Comparison of ENCODE assay signal across 7 cellular contexts in genomic region chr3:186514296-186515002, GRCh38. TPM values are rescaled to one million over a fixed set of nuclear protein-coding genes. Genes with fewer than 3 reads are reported as not detected.
DNase-seq lines count a peak whose midpoint lies in the region; ATAC-seq and TF ChIP-seq lines count a peak whose summit lies in the region.

No MANE protein-coding gene starts in this region.

- H3K9me3 Mint-ChIP-seq in naive thymus-derived CD8-positive, alpha-beta T cell = no peaks in the 10 kb centered on the region

- POLR2A ChIA-PET in naive thymus-derived CD8-positive, alpha-beta T cell (lab: Charles Lee) = no interaction called here

- TF ChIP-seq CTCF in astrocyte of the spinal cord (IDR thresholded peaks at IDR 0.05; ENCODE audit: low read depth, low read length) = peak; percentile 32

- H3K27me3 Mint-ChIP-seq in naive thymus-derived CD8-positive, alpha-beta T cell = no peaks in the 10 kb centered on the region

- peak overlapping the region in 9 of 10 donors; percentile 22 to 52 (median 44) for H3K27ac Mint-ChIP-seq in naive thymus-derived CD8-positive, alpha-beta T cell

- in situ Hi-C loops in KBM-7 (cut with MboI; ENCODE audit: low pct_unique_long_range_greater_than_20kb, low sequenced_read_pairs) (no loop called here), astrocyte of the spinal cord (cut with HindIII; ENCODE audit: low sequenced_read_pairs) (no loop called here)

- peaks cover 29 to 51% (median 46%) of the 10 kb centered on the region in 4 donors for H3K4me1 Mint-ChIP-seq in naive thymus-derived CD8-positive, alpha-beta T cell

- no peaks in the 10 kb centered on the region for H3K36me3 Mint-ChIP-seq in naive thymus-derived CD8-positive, alpha-beta T cell

- H3K4me3 Mint-ChIP-seq in naive thymus-derived CD8-positive, alpha-beta T cell = peak overlapping the region in 7 of 10 donors; percentile 2 to 40 (median 7)

- H3K4me3 ChIP-seq in astrocyte of the spinal cord (ENCODE audit: low read depth, low read length) = no peak overlapping the region

- ATAC-seq in naive thymus-derived CD8-positive, alpha-beta T cell = no peak
- ATAC-seq in GM18520 (IDR thresholded peaks at IDR 0.05; ENCODE audit: unreplicated experiment) = no peak
- ATAC-seq in GM21825 (IDR thresholded peaks at IDR 0.05; ENCODE audit: unreplicated experiment) = no peak

- peak; percentile 13 for DNase-seq in GF-D8 (lab: John Stamatoyannopoulos, UW)
- DNase-seq in KBM-7 = peak; percentile 24
- no peak for DNase-seq in astrocyte of the spinal cord (ENCODE audit: low read depth, low spot score)
- no peak for DNase-seq in naive thymus-derived CD8-positive, alpha-beta T cell
- DNase-seq in hippocampal formation (lab: John Stamatoyannopoulos, UW) = no peak

RNA-seq across cellular contexts. Expression of gene CRYGS, which starts 29.7 kb away (rescaled TPM):
- 10 to 100 TPM in 1 of 2 experiments, 1 to 10 TPM in 1; 10.0 to 12.1 TPM for total RNA-seq in naive thymus-derived CD8-positive, alpha-beta T cell
- polyA plus RNA-seq in naive thymus-derived CD8-positive, alpha-beta T cell = under 1 TPM; 0.24 to 0.43 (median 0.34) TPM

RNA-seq across cellular contexts. Expression of gene TBCCD1, which starts 52.7 kb away (rescaled TPM):
- total RNA-seq in naive thymus-derived CD8-positive, alpha-beta T cell = 10 to 100 TPM; 17.7 to 21.4 TPM
- 10 to 100 TPM; 11.9 to 22.7 (median 12.2) TPM for polyA plus RNA-seq in naive thymus-derived CD8-positive, alpha-beta T cell

RNA-seq across cellular contexts. Expression of gene DNAJB11, which starts 56.1 kb away (rescaled TPM):
- 10 to 100 TPM; 30.0 to 31.7 TPM for total RNA-seq in naive thymus-derived CD8-positive, alpha-beta T cell
- 10 to 100 TPM; 31.0 to 41.1 (median 31.4) TPM for polyA plus RNA-seq in naive thymus-derived CD8-positive, alpha-beta T cell

Comparison
In these comparisons a context has a peak if more than half of its experiments do, and no peak if none do; other contexts are left out.
1. DNase-seq: peak in GF-D8 (single experiment) and KBM-7 (single experiment); none in astrocyte of the spinal cord (single experiment), naive thymus-derived CD8-positive, alpha-beta T cell (0 of 10) and hippocampal formation (0 of 2).